ENCODE assay signal across 8 cellular contexts in genomic region chr14:74612346-74613021, GRCh38. TPM values are rescaled to one million over a fixed set of nuclear protein-coding genes. Genes with fewer than 3 reads are reported as not detected.
DNase-seq lines count a peak whose midpoint lies in the region; ATAC-seq lines count a peak whose summit lies in the region.

No MANE protein-coding gene starts in this region.

- H3K4me1 Mint-ChIP-seq in effector memory CD8-positive, alpha-beta T cell (ENCODE audit: low read depth in 2 of 2): peaks cover 44 to 47% of the 10 kb centered on the region in 2 donors

- H3K27me3 ChIP-seq in mesenchymal stem cell (ENCODE audit: control insufficient read depth in 1 of 2, insufficient read depth in 1 of 2, low read length in 2 of 2): no peaks in the 10 kb centered on the region

- peak overlapping the region; percentile 66 for H2BK120ac ChIP-seq in mesenchymal stem cell (ENCODE audit: low read depth, low read length)

- H3K23ac ChIP-seq in mesenchymal stem cell (ENCODE audit: low read length in 2 of 2): no peak overlapping the region

- 6% methylated on average over 61 of the region's 69 CpGs for WGBS in mesenchymal stem cell

- no peak overlapping the region for H2AK5ac ChIP-seq in mesenchymal stem cell (ENCODE audit: low read length, severe bottlenecking)

- H4K91ac ChIP-seq in mesenchymal stem cell (ENCODE audit: low read length): peak overlapping the region; percentile 85

- H3K9ac ChIP-seq in mesenchymal stem cell (ENCODE audit: low read length): peak overlapping the region; percentile 83

- H3K27ac ChIP-seq in mesenchymal stem cell (ENCODE audit: low read length, poor library complexity, severe bottlenecking): peak overlapping the region; percentile 86

- peak overlapping the region; percentile 87 to 90 for H3K4ac ChIP-seq in mesenchymal stem cell (ENCODE audit: low read depth in 1 of 2, low read length in 2 of 2)

- peak overlapping the region; percentile 63 to 81 for H2BK12ac ChIP-seq in mesenchymal stem cell (ENCODE audit: low read length in 2 of 2)

- H2AFZ ChIP-seq in mesenchymal stem cell (ENCODE audit: low read depth, low read length): peak overlapping the region; percentile 57

- peak overlapping the region in 1 of 2 experiments; percentile 58 for H3K14ac ChIP-seq in mesenchymal stem cell (ENCODE audit: low read length in 2 of 2)

- H3K4me2 ChIP-seq in mesenchymal stem cell (ENCODE audit: low read length, poor library complexity, severe bottlenecking): peak overlapping the region; percentile 90

- peaks cover 51% of the 10 kb centered on the region for H3K4me1 ChIP-seq in mesenchymal stem cell (ENCODE audit: control insufficient read depth, insufficient read depth, low read depth, low read length)

- no peaks in the 10 kb centered on the region for H3K9me3 Mint-ChIP-seq in effector memory CD8-positive, alpha-beta T cell

- H3K4me3 ChIP-seq in mesenchymal stem cell (ENCODE audit: insufficient read depth in 1 of 2, low read depth in 1 of 2, low read length in 2 of 2): peak overlapping the region; percentile 76 to 85

- peaks cover 6% of the 10 kb centered on the region for H3K36me3 Mint-ChIP-seq in effector memory CD8-positive, alpha-beta T cell (ENCODE audit: insufficient read depth)

- H3K18ac ChIP-seq in mesenchymal stem cell (ENCODE audit: low read depth in 1 of 2, low read length in 2 of 2): peak overlapping the region; percentile 86 to 98

- DNase-seq in NCI-H187 (lab: John Stamatoyannopoulos, UW): peak; percentile 69 to 81
- DNase-seq in NCI-H187 treated with DMSO at 0.1 percent for 48 hours (lab: John Stamatoyannopoulos, UW): no peak
- peak; percentile 81 for DNase-seq in NCI-H748 (lab: John Stamatoyannopoulos, UW; ENCODE audit: unreplicated experiment)
- DNase-seq in activated CD8-positive, alpha-beta memory T cell treated with anti-CD3 and anti-CD28 coated beads for 24 hours: peak; percentile 91
- DNase-seq in effector memory CD8-positive, alpha-beta T cell: peak; percentile 79 to 88 (median 82)
- DNase-seq in mesenchymal stem cell: peak; percentile 76
- peak; percentile 61 for DNase-seq in stimulated activated CD8-positive, alpha-beta memory T cell treated with anti-CD3 and anti-CD28 coated beads, Interleukin-12 subunit alpha, Interleukin-12 subunit beta, amount 100 ng/mL, for 24 hours (ENCODE audit: extremely low read depth)

- peak overlapping the region; percentile 89 for H2BK5ac ChIP-seq in mesenchymal stem cell (ENCODE audit: low read depth, low read length, poor library complexity, severe bottlenecking)

- ATAC-seq in HG03139 (IDR thresholded peaks at IDR 0.05; ENCODE audit: unreplicated experiment): peak; percentile 61
- ATAC-seq in effector memory CD8-positive, alpha-beta T cell (replicated peaks): peak; percentile 85

- peak overlapping the region; percentile 92 for H2BK15ac ChIP-seq in mesenchymal stem cell (ENCODE audit: low read depth, poor library complexity, severe bottlenecking)

- H3K79me1 ChIP-seq in mesenchymal stem cell (replicated peaks; ENCODE audit: low read length, poor library complexity, severe bottlenecking): peaks cover 3% of the 10 kb centered on the region

- H3K9me3 ChIP-seq in mesenchymal stem cell (ENCODE audit: control insufficient read depth, low read length): no peaks in the 10 kb centered on the region

- H3K4me3 Mint-ChIP-seq in effector memory CD8-positive, alpha-beta T cell: peak overlapping the region; percentile 78

- no peaks in the 10 kb centered on the region for H3K27me3 Mint-ChIP-seq in effector memory CD8-positive, alpha-beta T cell

- H4K8ac ChIP-seq in mesenchymal stem cell (ENCODE audit: low read length): peak overlapping the region; percentile 85

- H3K27ac Mint-ChIP-seq in effector memory CD8-positive, alpha-beta T cell: peak overlapping the region in 1 of 2 donors; percentile 44

- peaks cover 0 to 11% of the 10 kb centered on the region in 2 experiments for H3K36me3 ChIP-seq in mesenchymal stem cell (ENCODE audit: control insufficient read depth in 1 of 2, insufficient read depth in 2 of 2, low read depth in 1 of 2, low read length in 2 of 2)

RNA-seq across cellular contexts. Expression of gene LTBP2, which starts 0.4 kb away (rescaled TPM):
- 16.6 TPM for polyA plus RNA-seq in mesenchymal stem cell (2013, experiment 1 of 2)
- 16.0 TPM for polyA plus RNA-seq in mesenchymal stem cell (2013, experiment 2 of 2)
